In genomic region chr10:79399242-79399831, GRCh38 we compare ENCODE assay signal across 10 cellular contexts. TPM values are rescaled to one million over a fixed set of nuclear protein-coding genes. Genes with fewer than 3 reads are reported as not detected.
A peak's percentile ranks its signal among the peaks of the same experiment; 100 is the strongest.
DNase-seq lines count a peak whose midpoint lies in the region; ATAC-seq and TF ChIP-seq lines count a peak whose summit lies in the region.
"Had no signal": no experiment of that assay in that cellular context is flagged by ENCODE, and none has a peak within 500 bp of the region (broad histone marks: within the 10 kb centered on the region; RNA-seq: fewer than 3 reads in every experiment).

No MANE protein-coding gene starts in this region.

- no CpG with 5 or more reads among the region's 13 CpGs for WGBS in trophoblast cell (ENCODE audit: extremely low coverage, insufficient coverage, insufficient read length)

- H3K36me3 Mint-ChIP-seq in activated CD4-positive, alpha-beta T cell treated with anti-CD3 and anti-CD28 coated beads, Interleukin-2, amount 10 ng/mL, durations not matched to agents 24 days and 14 days (ENCODE audit: low read depth): no peaks in the 10 kb centered on the region
- H3K36me3 Mint-ChIP-seq: natural killer cell had no signal

- H3K79me1 ChIP-seq in trophoblast cell (ENCODE audit: low read length): peaks cover 5% of the 10 kb centered on the region

- H3K27me3 Mint-ChIP-seq in activated CD4-positive, alpha-beta T cell treated with anti-CD3 and anti-CD28 coated beads, Interleukin-2, amount 10 ng/mL, durations not matched to agents 24 days and 14 days: peaks cover 3% of the 10 kb centered on the region

- H3K9ac ChIP-seq in trophoblast cell (ENCODE audit: low read length): no peak overlapping the region
- H3K9ac ChIP-seq: KMS-11 had no signal

- no peak overlapping the region for H2BK120ac ChIP-seq in trophoblast cell (ENCODE audit: insufficient read depth, low read length, poor library complexity)

- H3K36me3 ChIP-seq in HAP-1 (replicated peaks): no peaks in the 10 kb centered on the region
- no peaks in the 10 kb centered on the region for H3K36me3 ChIP-seq in trophoblast cell (ENCODE audit: control insufficient read depth in 1 of 2, insufficient read depth in 2 of 2, low read length in 2 of 2)

- ATAC-seq in Right ventricle myocardium inferior (peak; percentile 86), GM18502 (IDR thresholded peaks at IDR 0.05; ENCODE audit: poor library complexity, unreplicated experiment) (no peak), HG03432 (IDR thresholded peaks at IDR 0.05; ENCODE audit: unreplicated experiment) (no peak)

- no peak overlapping the region for H3K27ac Mint-ChIP-seq in activated CD4-positive, alpha-beta T cell treated with anti-CD3 and anti-CD28 coated beads, Interleukin-2, amount 10 ng/mL, durations not matched to agents 24 days and 14 days

- no peak overlapping the region for H3K4ac ChIP-seq in trophoblast cell (ENCODE audit: low read depth, low read length)

- H2AK5ac ChIP-seq in trophoblast cell (ENCODE audit: low read length): no peak overlapping the region

- peak overlapping the region; percentile 29 for H2BK12ac ChIP-seq in trophoblast cell (ENCODE audit: low read length)

- no peak overlapping the region for H3K23ac ChIP-seq in trophoblast cell (ENCODE audit: low read length)

- no peak overlapping the region for H3K4me2 ChIP-seq in trophoblast cell (ENCODE audit: low read length)
- H3K4me2 ChIP-seq: KMS-11 had no signal

- H3K18ac ChIP-seq in trophoblast cell (ENCODE audit: low read length): no peak overlapping the region

- H4K8ac ChIP-seq in trophoblast cell (ENCODE audit: low read depth, low read length): no peak overlapping the region

- H3K4me1 Mint-ChIP-seq in activated CD4-positive, alpha-beta T cell treated with anti-CD3 and anti-CD28 coated beads, Interleukin-2, amount 10 ng/mL, durations not matched to agents 24 days and 14 days: no peaks in the 10 kb centered on the region

- peak overlapping the region; percentile 26 for H2AFZ ChIP-seq in trophoblast cell (ENCODE audit: insufficient read depth, low read length, poor library complexity)

- no peak overlapping the region for H3K4me3 Mint-ChIP-seq in activated CD4-positive, alpha-beta T cell treated with anti-CD3 and anti-CD28 coated beads, Interleukin-2, amount 10 ng/mL, durations not matched to agents 24 days and 14 days
- H3K4me3 Mint-ChIP-seq: natural killer cell had no signal

- H4K91ac ChIP-seq in trophoblast cell (ENCODE audit: low read depth, low read length): peak overlapping the region; percentile 29

- no peaks in the 10 kb centered on the region for H3K27me3 ChIP-seq in HAP-1 (ENCODE audit: low read depth)
- H3K27me3 ChIP-seq in trophoblast cell (ENCODE audit: insufficient read depth, low read length): no peaks in the 10 kb centered on the region

- peak; percentile 13 to 75 for DNase-seq in HAP-1 (ENCODE audit: low spot score in 2 of 2)
- DNase-seq in Right ventricle myocardium inferior (ENCODE audit: missing footprints): peak; percentile 93
- peak in 1 of 2 donors; percentile 8 for DNase-seq in trophoblast cell
- DNase-seq in activated CD4-positive, alpha-beta T cell treated with anti-CD3 and anti-CD28 coated beads, Interleukin-2, amount 10 ng/mL, durations not matched to agents 24 days and 14 days: no peak
- DNase-seq in NCI-H128 (lab: John Stamatoyannopoulos, UW; ENCODE audit: unreplicated experiment): no peak
- DNase-seq: natural killer cell had no signal

- no peak overlapping the region for H3K14ac ChIP-seq in trophoblast cell (ENCODE audit: low read length)

- no peaks in the 10 kb centered on the region for H3K9me3 Mint-ChIP-seq in activated CD4-positive, alpha-beta T cell treated with anti-CD3 and anti-CD28 coated beads, Interleukin-2, amount 10 ng/mL, durations not matched to agents 24 days and 14 days
- H3K9me3 Mint-ChIP-seq: natural killer cell had no signal

- no peak for TF ChIP-seq CTCF in WI38 (IDR thresholded peaks at IDR 0.05; ENCODE audit: low read depth, low read length)

- no peaks in the 10 kb centered on the region for H3K9me3 ChIP-seq in HAP-1
- H3K9me3 ChIP-seq in trophoblast cell (ENCODE audit: insufficient read depth, low read depth, low read length): peaks cover 2% of the 10 kb centered on the region

- H2BK5ac ChIP-seq in trophoblast cell (ENCODE audit: low read depth, low read length, poor library complexity): no peak overlapping the region

- no peak overlapping the region for H3K27ac ChIP-seq in trophoblast cell (ENCODE audit: low read depth, low read length)
- H3K27ac ChIP-seq: KMS-11 had no signal

- no peak overlapping the region for H3K4me3 ChIP-seq in HAP-1
- H3K4me3 ChIP-seq in WI38 (ENCODE audit: low read depth, low read length): peak overlapping the region; percentile 34
- no peak overlapping the region for H3K4me3 ChIP-seq in trophoblast cell (ENCODE audit: low read depth, low read length)

- H3K4me1 ChIP-seq in HAP-1 (peaks cover 8% of the 10 kb centered on the region), trophoblast cell (ENCODE audit: control insufficient read depth in 1 of 2, insufficient read depth in 2 of 2, low read length in 2 of 2) (peaks cover 40 to 45% of the 10 kb centered on the region in 2 experiments)

- H3K79me2 ChIP-seq in trophoblast cell (ENCODE audit: control insufficient read depth, insufficient read depth, low read length, poor library complexity): no peaks in the 10 kb centered on the region

- intact Hi-C loops in Right ventricle myocardium inferior (cut with DNase I): loop anchor here (2.0 kb wide), 1 partner anchor 45 kb away; the partner anchor contains the start of gene ZCCHC24
- intact Hi-C loops in activated CD4-positive, alpha-beta T cell treated with anti-CD3 and anti-CD28 coated beads, Interleukin-2, amount 10 ng/mL, durations not matched to agents 24 days and 14 days (cut with micrococcal nuclease): no loop called here

- no peak overlapping the region for H4K12ac ChIP-seq in trophoblast cell (ENCODE audit: low read depth, low read length)

- in situ Hi-C loops in HAP-1 (cut with MboI; ENCODE audit: low sequenced_read_pairs): loop anchor here (25.0 kb wide), 1 partner anchor 538 kb away; the partner anchor contains the start of gene SFTPD

RNA-seq across cellular contexts. Expression of gene ZCCHC24, which starts 46.1 kb away (rescaled TPM):
- 60.1 TPM for total RNA-seq in Right ventricle myocardium inferior
- 2.8 and 3.0 TPM in 2 replicates for polyA plus RNA-seq in trophoblast cell (2013)
- total RNA-seq in activated CD4-positive, alpha-beta T cell treated with anti-CD3 and anti-CD28 coated beads, Interleukin-2, amount 10 ng/mL, durations not matched to agents 24 days and 14 days: 0.66 and 1.4 TPM in 2 replicates

RNA-seq across cellular contexts. Expression of gene PPIF, which starts 52.1 kb away (rescaled TPM):
- 151 TPM for total RNA-seq in Right ventricle myocardium inferior
- polyA plus RNA-seq in trophoblast cell (2013): 46.4 and 48.2 TPM in 2 replicates
- total RNA-seq in activated CD4-positive, alpha-beta T cell treated with anti-CD3 and anti-CD28 coated beads, Interleukin-2, amount 10 ng/mL, durations not matched to agents 24 days and 14 days: 157 and 161 TPM in 2 replicates

Comparison
In these comparisons a context has a peak if more than half of its experiments do, and no peak if none do; other contexts are left out.
1. DNase-seq: peak in HAP-1 (2 of 2) and Right ventricle myocardium inferior (single experiment); none in activated CD4-positive, alpha-beta T cell treated with anti-CD3 and anti-CD28 coated beads, Interleukin-2, amount 10 ng/mL, durations not matched to agents 24 days and 14 days (single experiment) and NCI-H128 (single experiment).
2. RNA of gene ZCCHC24, which starts 46.1 kb away (total RNA-seq): 60.1 TPM in Right ventricle myocardium inferior (single experiment); 0.66 to 1.4 TPM in activated CD4-positive, alpha-beta T cell treated with anti-CD3 and anti-CD28 coated beads, Interleukin-2, amount 10 ng/mL, durations not matched to agents 24 days and 14 days; every median in the first group is over 10 times any median in the second.